ENCODE assay signal across 9 cellular contexts in the genomic region with DNA sequence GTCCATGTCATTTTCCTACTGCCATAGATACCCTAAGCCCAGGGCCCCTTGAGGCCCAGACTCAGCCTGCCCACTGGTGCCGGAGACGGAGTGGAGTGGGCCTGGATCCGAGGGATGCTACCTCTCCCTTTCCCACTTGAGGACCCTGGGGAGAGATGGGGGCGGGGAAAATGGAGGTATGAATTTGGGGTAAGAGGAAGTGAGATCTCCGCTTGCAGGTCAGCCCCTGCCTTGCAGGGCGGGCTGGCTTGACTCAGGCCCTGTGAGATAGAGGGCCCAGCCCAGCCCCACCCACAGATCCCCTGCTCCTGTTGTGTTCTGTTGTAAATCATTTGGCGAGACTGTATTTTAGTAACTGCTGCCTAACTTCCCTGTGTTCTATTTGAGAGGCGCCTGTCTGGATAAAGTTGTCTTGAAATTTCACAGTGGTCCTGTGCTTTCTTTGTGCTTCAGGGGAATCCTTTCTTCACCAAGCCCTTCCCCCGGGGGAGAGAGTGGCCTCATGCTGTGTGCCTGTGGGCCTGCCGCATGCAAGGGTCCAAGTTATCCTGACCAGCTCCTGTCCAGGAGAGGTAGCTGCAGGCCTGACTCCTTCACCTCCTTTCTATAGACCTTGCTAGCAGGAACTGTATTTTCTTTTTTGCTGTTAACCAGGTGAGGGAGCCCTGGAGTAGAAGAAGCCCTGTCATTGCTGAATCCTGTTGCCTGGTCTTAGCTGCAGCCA. TPM values are rescaled to one million over a fixed set of nuclear protein-coding genes. Genes with fewer than 3 reads are reported as not detected.
DNase-seq lines count a peak whose midpoint lies in the region; ATAC-seq, FAIRE-seq and TF ChIP-seq lines count a peak whose summit lies in the region.
"Had no signal": no experiment of that assay in that cellular context is flagged by ENCODE, and none has a peak within 500 bp of the region (broad histone marks: within the 10 kb centered on the region; RNA-seq: fewer than 3 reads in every experiment).

No MANE protein-coding gene starts in this region.

- 75 to 77% methylated on average over 10 of the region's 10 CpGs for WGBS in tibial nerve, 2 donors

- no peak for FAIRE-seq in GM12892 (lab: Jason Lieb, UNC)

- CTCF ChIA-PET in AG04449 (lab: Yijun Ruan, JAX) = interaction anchor here (0.6 to 2.1 kb wide), 7 partner anchors 9 to 264 kb away, joined by 3 to 12 read pairs (median 5); a partner anchor contains a TSS

- H3K36me3 ChIP-seq in WERI-Rb-1 = peaks cover 58% of the 10 kb centered on the region
- H3K36me3 ChIP-seq in tibial nerve = peaks cover 0 to 51% (median 19%) of the 10 kb centered on the region in 3 donors

- H3K27me3 ChIP-seq in WERI-Rb-1 (ENCODE audit: insufficient read depth, low read depth, severe bottlenecking) (no peaks in the 10 kb centered on the region), tibial nerve (no peaks in the 10 kb centered on the region)
- H3K27me3 ChIP-seq: dorsolateral prefrontal cortex had no signal

- H3K4me3 ChIP-seq in AG04449 (ENCODE audit: low read depth, low read length) (no peak overlapping the region), WERI-Rb-1 (ENCODE audit: low read depth, low read length) (no peak overlapping the region), iPS-18c (ENCODE audit: insufficient read depth, low read depth, low read length) (peak overlapping the region; percentile 24; the same call in 1 of the 2 replicates), tibial nerve (no peak overlapping the region)
- H3K4me3 ChIP-seq: dorsolateral prefrontal cortex had no signal

- DNase-seq in AG04449 (ENCODE audit: low read depth, low spot score) (no peak), GM12892 (ENCODE audit: insufficient read length) (peak; percentile 57), NCI-H2107 (lab: John Stamatoyannopoulos, UW) (peak; percentile 62), WERI-Rb-1 (peak; percentile 79), epidermal melanocyte (ENCODE audit: insufficient read length, low spot score) (no peak), tibial nerve (ENCODE audit: low spot score in 2 of 2) (no peak)

- TF ChIP-seq POLR2A in GM12892 (IDR thresholded peaks at IDR 0.05; ENCODE audit: low read depth, low read length) (no peak), tibial nerve (IDR thresholded peaks at IDR 0.05) (no peak)

- no peak for TF ChIP-seq EP300 in tibial nerve (IDR thresholded peaks at IDR 0.05)

- H3K4me1 ChIP-seq in tibial nerve = no peaks in the 10 kb centered on the region

- TF ChIP-seq CTCF in AG04449 (IDR thresholded peaks at IDR 0.05; ENCODE audit: insufficient read depth, low read length, missing control alignments) (peak; percentile 38), WERI-Rb-1 (IDR thresholded peaks at IDR 0.05; ENCODE audit: low read depth, low read length) (peak; percentile 77), tibial nerve (IDR thresholded peaks at IDR 0.05) (no peak)

- peak overlapping the region; percentile 57 for H3K27ac ChIP-seq in WERI-Rb-1
- no peak overlapping the region for H3K27ac ChIP-seq in tibial nerve

- ATAC-seq in HG03439 (IDR thresholded peaks at IDR 0.05; ENCODE audit: unreplicated experiment) = no peak

- H3K9me3 ChIP-seq in WERI-Rb-1 (ENCODE audit: severe bottlenecking) (no peaks in the 10 kb centered on the region), iPS-18c (ENCODE audit: control insufficient read depth, insufficient read depth, low read length) (no peaks in the 10 kb centered on the region), tibial nerve (peaks cover 0 to 6% (median 0%) of the 10 kb centered on the region in 4 donors)

- POLR2A ChIA-PET in AG04449 (lab: Yijun Ruan, JAX) = no interaction called here

RNA-seq across cellular contexts. Expression of a gene that starts 13.3 kb away (rescaled TPM):
- polyA plus RNA-seq in GM12892 (2012; ENCODE audit: missing spikeins) = 37.2 TPM
- 10 to 100 TPM; 36.2 to 54.6 (median 43.6) TPM for total RNA-seq in tibial nerve

RNA-seq across cellular contexts. Expression of a gene that starts 24.8 kb away (rescaled TPM):
- 0.83 TPM for polyA plus RNA-seq in GM12892 (2012; ENCODE audit: missing spikeins)
- 1 to 10 TPM in 3 of 4 donors, not detected in 1; 2.3 to 3.0 (median 2.4) TPM for total RNA-seq in tibial nerve

Comparison
In these comparisons a context has a peak if more than half of its experiments do, and no peak if none do; other contexts are left out.
1. DNase-seq: peak in GM12892 (single experiment), NCI-H2107 (single experiment) and WERI-Rb-1 (single experiment); none in AG04449 (single experiment), epidermal melanocyte (single experiment) and tibial nerve (0 of 2).
2. CTCF ChIP-seq: peak in AG04449 (single experiment) and WERI-Rb-1 (single experiment); none in tibial nerve (0 of 5).